In the genomic region with DNA sequence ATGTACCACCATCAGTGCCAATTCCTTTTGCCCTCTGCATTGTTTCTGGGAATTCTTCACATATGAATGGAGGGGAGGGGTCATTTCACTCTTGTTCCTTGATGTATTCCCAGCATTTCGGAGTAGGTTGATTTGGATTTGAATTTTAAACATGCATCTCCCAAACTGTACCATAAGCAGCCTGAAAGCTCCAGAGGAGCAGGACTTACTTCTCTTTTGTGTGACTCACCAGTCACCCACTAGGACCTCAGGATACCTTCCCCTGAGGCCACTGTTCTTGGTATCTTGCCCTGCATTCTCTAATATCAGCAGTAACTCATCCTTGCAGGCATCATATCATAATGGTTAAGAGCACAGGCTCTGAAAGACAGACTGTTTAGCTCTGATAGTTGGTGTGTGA, we compare ENCODE assay signal across 8 cellular contexts. TPM values are rescaled to one million over a fixed set of nuclear protein-coding genes. Genes with fewer than 3 reads are reported as not detected.
DNase-seq lines count a peak whose midpoint lies in the region; ATAC-seq and TF ChIP-seq lines count a peak whose summit lies in the region.

No MANE protein-coding gene starts in this region.

- no peaks in the 10 kb centered on the region for H3K27me3 ChIP-seq in BJ (ENCODE audit: control insufficient read depth, insufficient read depth, low read length)

- DNase-seq in BJ (ENCODE audit: low read depth): no peak
- DNase-seq in LNCaP clone FGC (ENCODE audit: low read depth): no peak
- DNase-seq in chondrocyte (ENCODE audit: low spot score): no peak
- peak in 1 of 10 donors; percentile 2 for DNase-seq in naive thymus-derived CD8-positive, alpha-beta T cell
- no peak for DNase-seq in GOT3 (lab: John Stamatoyannopoulos, UW)
- DNase-seq in mucosa of gallbladder (ENCODE audit: low spot score): no peak
- DNase-seq in posterior vena cava (ENCODE audit: low spot score): no peak

- peaks cover 8% of the 10 kb centered on the region for H3K36me3 Mint-ChIP-seq in chondrocyte (ENCODE audit: low read depth)
- peaks cover 0 to 39% (median 11%) of the 10 kb centered on the region in 3 donors for H3K36me3 Mint-ChIP-seq in naive thymus-derived CD8-positive, alpha-beta T cell

- no peak for ATAC-seq in naive thymus-derived CD8-positive, alpha-beta T cell
- no peak for ATAC-seq in GM21515 (IDR thresholded peaks at IDR 0.05; ENCODE audit: unreplicated experiment)

- H3K4me3 Mint-ChIP-seq in chondrocyte (ENCODE audit: unreplicated experiment): peak overlapping the region; percentile 87
- H3K4me3 Mint-ChIP-seq in naive thymus-derived CD8-positive, alpha-beta T cell: peak overlapping the region; percentile 93 to 99 (median 95)

- POLR2A ChIA-PET in BJ (lab: Charles Lee): interaction anchor here (0.8 kb wide), 1 partner anchor 101 kb away, joined by 3 read pairs; no protein-coding TSS in a partner anchor
- POLR2A ChIA-PET in naive thymus-derived CD8-positive, alpha-beta T cell (lab: Charles Lee): interaction anchor here (1.0 to 3.3 kb wide), 11 partner anchors 9 to 311 kb away, joined by 3 to 41 read pairs (median 7); a partner anchor contains a TSS

- no peaks in the 10 kb centered on the region for H3K27me3 Mint-ChIP-seq in chondrocyte (ENCODE audit: low read depth)
- no peaks in the 10 kb centered on the region for H3K27me3 Mint-ChIP-seq in naive thymus-derived CD8-positive, alpha-beta T cell

- H3K36me3 ChIP-seq in BJ (ENCODE audit: control insufficient read depth, insufficient read depth, low read length): no peaks in the 10 kb centered on the region; the same call in 1 of the 2 replicates

- H3K27ac Mint-ChIP-seq in chondrocyte (ENCODE audit: unreplicated experiment): peak overlapping the region; percentile 71
- peak overlapping the region; percentile 96 to 100 (median 99) for H3K27ac Mint-ChIP-seq in naive thymus-derived CD8-positive, alpha-beta T cell

- intact Hi-C loops in posterior vena cava (cut with DNase I): no loop called here

- H3K4me1 Mint-ChIP-seq in chondrocyte (ENCODE audit: low read depth): peaks cover 47% of the 10 kb centered on the region
- peaks cover 20 to 56% (median 48%) of the 10 kb centered on the region in 4 donors for H3K4me1 Mint-ChIP-seq in naive thymus-derived CD8-positive, alpha-beta T cell

- TF ChIP-seq CTCF in BJ (IDR thresholded peaks at IDR 0.05; ENCODE audit: insufficient read depth, low read depth, low read length) (no peak), LNCaP clone FGC (IDR thresholded peaks at IDR 0.05; ENCODE audit: control insufficient read depth, extremely low read depth, insufficient read depth) (no peak), chondrocyte (IDR thresholded peaks at IDR 0.05) (no peak)

- CTCF ChIA-PET in BJ (lab: Yijun Ruan, JAX): interaction anchor here (1.2 to 3.7 kb wide), 2 partner anchors 71 to 85 kb away, joined by 4 to 25 read pairs; no protein-coding TSS in a partner anchor

- H3K9me3 Mint-ChIP-seq in chondrocyte (ENCODE audit: low read depth): no peaks in the 10 kb centered on the region
- no peaks in the 10 kb centered on the region for H3K9me3 Mint-ChIP-seq in naive thymus-derived CD8-positive, alpha-beta T cell

- H3K4me3 ChIP-seq in BJ (ENCODE audit: low read depth, low read length) (peak overlapping the region; percentile 71), LNCaP clone FGC (ENCODE audit: low read depth, low read length) (peak overlapping the region; percentile 78)

RNA-seq across cellular contexts. Expression of a gene that starts 0.7 kb away (rescaled TPM):
- 20.5 and 22.8 TPM in 2 replicates for polyA plus RNA-seq in BJ (2011; rRNA removed)
- 10.0 and 18.8 TPM in 2 replicates for polyA minus RNA-seq in BJ (2011; rRNA and poly(A)+ RNA removed)
- total RNA-seq in chondrocyte (42.6 to 46.6 TPM (median 42.9 TPM) in 3 replicates), mucosa of gallbladder (49.1 TPM), posterior vena cava (10 to 100 TPM; 30.7 to 34.4 TPM)
- total RNA-seq in naive thymus-derived CD8-positive, alpha-beta T cell: 10 to 100 TPM; 58.1 to 59.3 TPM
- 10 to 100 TPM; 40.7 to 69.9 (median 59.5) TPM for polyA plus RNA-seq in naive thymus-derived CD8-positive, alpha-beta T cell

RNA-seq across cellular contexts. Expression of a gene that starts 0.9 kb away (rescaled TPM):
- polyA plus RNA-seq in BJ (2011; rRNA removed): 13.2 and 16.8 TPM in 2 replicates
- 8.4 and 9.5 TPM in 2 replicates for polyA minus RNA-seq in BJ (2011; rRNA and poly(A)+ RNA removed)
- total RNA-seq in chondrocyte (30.0 to 37.0 TPM (median 32.3 TPM) in 3 replicates), mucosa of gallbladder (71.6 TPM), posterior vena cava (10 to 100 TPM; 15.1 TPM)
- 10 to 100 TPM; 57.2 to 64.6 TPM for total RNA-seq in naive thymus-derived CD8-positive, alpha-beta T cell
- 10 to 100 TPM in 2 of 3 donors, 1 to 10 TPM in 1; 9.9 to 12.7 (median 10.9) TPM for polyA plus RNA-seq in naive thymus-derived CD8-positive, alpha-beta T cell

RNA-seq across cellular contexts. Expression of a gene that starts 4.9 kb away (rescaled TPM):
- polyA plus RNA-seq in BJ (2011; rRNA removed): 31.8 and 50.7 TPM in 2 replicates
- 49.7 and 67.8 TPM in 2 replicates for polyA minus RNA-seq in BJ (2011; rRNA and poly(A)+ RNA removed)
- total RNA-seq in chondrocyte (53.6 to 64.8 TPM (median 54.3 TPM) in 3 replicates), mucosa of gallbladder (29.5 TPM), posterior vena cava (1 to 10 TPM; 9.3 to 9.9 TPM)
- total RNA-seq in naive thymus-derived CD8-positive, alpha-beta T cell: 10 to 100 TPM; 13.2 to 14.4 TPM
- 1 to 10 TPM; 1.6 to 3.5 (median 1.6) TPM for polyA plus RNA-seq in naive thymus-derived CD8-positive, alpha-beta T cell

RNA-seq across cellular contexts. Expression of a gene that starts 17.6 kb away (rescaled TPM):
- 187 and 362 TPM in 2 replicates for polyA plus RNA-seq in BJ (2011; rRNA removed)
- 292 and 322 TPM in 2 replicates for polyA minus RNA-seq in BJ (2011; rRNA and poly(A)+ RNA removed)
- total RNA-seq in chondrocyte (282 to 293 TPM (median 288 TPM) in 3 replicates), mucosa of gallbladder (30.0 TPM), posterior vena cava (10 to 100 TPM in 1 of 2 donors, 1 to 10 TPM in 1; 3.0 to 10.3 TPM)
- total RNA-seq in naive thymus-derived CD8-positive, alpha-beta T cell: 10 to 100 TPM; 19.4 to 22.2 TPM
- 10 to 100 TPM in 1 of 3 donors, 1 to 10 TPM in 1, not detected in 1; 6.5 to 10.3 TPM for polyA plus RNA-seq in naive thymus-derived CD8-positive, alpha-beta T cell

RNA-seq across cellular contexts. Expression of a gene that starts 37.1 kb away (rescaled TPM):
- polyA plus RNA-seq in BJ (2011; rRNA removed): 43.1 and 52.7 TPM in 2 replicates
- polyA minus RNA-seq in BJ (2011; rRNA and poly(A)+ RNA removed): 20.2 and 31.9 TPM in 2 replicates
- 58.6 to 75.2 TPM (median 63.2 TPM) in 3 replicates for total RNA-seq in chondrocyte
- 10 to 100 TPM; 53.9 to 55.5 TPM for total RNA-seq in naive thymus-derived CD8-positive, alpha-beta T cell
- 10 to 100 TPM; 52.7 to 74.5 (median 57.8) TPM for polyA plus RNA-seq in naive thymus-derived CD8-positive, alpha-beta T cell
- 40.6 TPM for total RNA-seq in mucosa of gallbladder
- total RNA-seq in posterior vena cava: 10 to 100 TPM; 40.0 to 40.1 TPM
